Comparison of ENCODE assay signal across 18 cellular contexts in genomic region chr13:75797256-75797655, GRCh38.
DNase-seq lines count a peak whose midpoint lies in the region; ATAC-seq and TF ChIP-seq lines count a peak whose summit lies in the region.
"Had no signal": no experiment of that assay in that cellular context is flagged by ENCODE, and none has a peak within 500 bp of the region (broad histone marks: within the 10 kb centered on the region; RNA-seq: fewer than 3 reads in every experiment).

No MANE protein-coding gene starts in this region.

- peaks cover 36% of the 10 kb centered on the region for H3K4me1 ChIP-seq in ACC112 (ENCODE audit: control insufficient read depth, insufficient read depth, low read length, unreplicated experiment)
- H3K4me1 ChIP-seq in IMR-90 (ENCODE audit: control insufficient read depth, insufficient read depth, low read length): peaks cover 7% of the 10 kb centered on the region
- H3K4me1 ChIP-seq in muscle layer of duodenum (ENCODE audit: control insufficient read depth in 1 of 2, insufficient read depth in 2 of 2, low read length in 2 of 2): no peaks in the 10 kb centered on the region
- H3K4me1 ChIP-seq in mucosa of descending colon (ENCODE audit: low read depth): peaks cover 8% of the 10 kb centered on the region

- H3K27me3 ChIP-seq in ACC112 (ENCODE audit: insufficient read depth, low read length) (no peaks in the 10 kb centered on the region), IMR-90 (ENCODE audit: control insufficient read depth, insufficient read depth, low read length) (no peaks in the 10 kb centered on the region), muscle layer of duodenum (ENCODE audit: low read depth, low read length) (no peaks in the 10 kb centered on the region)
- H3K27me3 ChIP-seq: SJSA1 had no signal

- H3K4me2 ChIP-seq in IMR-90 (ENCODE audit: low read depth, low read length): no peak overlapping the region

- H3K4me3 ChIP-seq in ACC112 (ENCODE audit: low read depth, low read length) (no peak overlapping the region), IMR-90 (ENCODE audit: insufficient read depth, low read depth, low read length) (no peak overlapping the region), muscle layer of duodenum (ENCODE audit: low read depth in 1 of 2, low read length in 2 of 2) (no peak overlapping the region), mucosa of descending colon (no peak overlapping the region)
- H3K4me3 ChIP-seq: A549, SJSA1 had no signal

- H3K4ac ChIP-seq in IMR-90 (ENCODE audit: low read depth, low read length): no peak overlapping the region

- no peak overlapping the region for H2BK120ac ChIP-seq in IMR-90 (ENCODE audit: low read depth, low read length)

- no peak overlapping the region for H3K14ac ChIP-seq in IMR-90 (replicated peaks; ENCODE audit: low read depth, low read length)

- peak overlapping the region; percentile 53 for H2BK5ac ChIP-seq in IMR-90 (ENCODE audit: low read depth, low read length, poor library complexity, severe bottlenecking)

- no peak overlapping the region for H2AK5ac ChIP-seq in IMR-90 (ENCODE audit: low read depth, low read length)

- no peak overlapping the region for H3K56ac ChIP-seq in IMR-90 (ENCODE audit: extremely low read depth, insufficient read depth, low read length)

- H3K79me2 ChIP-seq in ACC112 (ENCODE audit: control insufficient read depth, insufficient read depth, low read length, unreplicated experiment): peaks cover 22% of the 10 kb centered on the region

- intact Hi-C loops in IMR-90 (cut with micrococcal nuclease) (no loop called here), mucosa of descending colon (cut with DNase I, micrococcal nuclease) (no loop called here)

- DNase-seq in IMR-90 (no peak), epithelial cell of prostate (ENCODE audit: low read depth, low spot score) (no peak), mucosa of descending colon (no peak), hippocampal formation (lab: John Stamatoyannopoulos, UW) (no peak)
- DNase-seq: GDM1; H9; Karpas-422; NCI-H1105 treated with DMSO at 0.1 percent for 48 hours; NCI-H1694 treated with DMSO at 0.1 percent for 48 hours; NCI-H69; NK-92 treated with Interleukin-12 subunit alpha and Interleukin-12 subunit beta, amount 100 ng/mL, for 24 hours had no signal

- no peak overlapping the region for H2BK20ac ChIP-seq in IMR-90 (ENCODE audit: low read depth, low read length)

- H3K9ac ChIP-seq in IMR-90 (ENCODE audit: low read depth, low read length): no peak overlapping the region

- peaks cover 51% of the 10 kb centered on the region; the same call in 1 of the 2 replicates for H4K20me1 ChIP-seq in IMR-90 (ENCODE audit: insufficient read depth, low read length)

- no peak overlapping the region; a peak in 1 of 4 replicates for H4K8ac ChIP-seq in IMR-90 (ENCODE audit: low read depth in 2 of 2, low read length in 2 of 2)

- H3K9me3 ChIP-seq in IMR-90 (ENCODE audit: control insufficient read depth, insufficient read depth, low read length) (no peaks in the 10 kb centered on the region), muscle layer of duodenum (ENCODE audit: control insufficient read depth in 1 of 2, low read length in 2 of 2) (no peaks in the 10 kb centered on the region), mucosa of descending colon (no peaks in the 10 kb centered on the region)
- H3K9me3 ChIP-seq: A549, SJSA1 had no signal

- ATAC-seq in IMR-90 (ENCODE audit: low read depth) (no peak), GM18861 (IDR thresholded peaks at IDR 0.05; ENCODE audit: unreplicated experiment) (no peak), mucosa of descending colon (no peak), HG03175 (IDR thresholded peaks at IDR 0.05; ENCODE audit: unreplicated experiment) (no peak)
- ATAC-seq: A549 had no signal

- H2AFZ ChIP-seq in ACC112 (ENCODE audit: low read length, unreplicated experiment) (no peak overlapping the region), IMR-90 (replicated peaks; ENCODE audit: low read length, poor library complexity) (no peak overlapping the region)

- in situ Hi-C loops in IMR-90 (cut with MboI; ENCODE audit: low sequenced_read_pairs): no loop called here

- no CpG with 5 or more reads among the region's 2 CpGs for WGBS in IMR-90 (ENCODE audit: extremely low coverage in 2 of 2, insufficient read length in 1 of 2), 2 experiments

- H3K18ac ChIP-seq in IMR-90 (ENCODE audit: low read depth, low read length): no peak overlapping the region; the same call in 1 of the 2 replicates

- H3K79me1 ChIP-seq in IMR-90 (ENCODE audit: low read depth in 1 of 2, low read length in 2 of 2): peaks cover 14 to 59% of the 10 kb centered on the region in 2 experiments

- CTCF ChIA-PET in IMR-90 (lab: Yijun Ruan, JAX): no interaction called here

- H3K23ac ChIP-seq in IMR-90 (ENCODE audit: low read depth, low read length): no peak overlapping the region

- H3K9me1 ChIP-seq in IMR-90 (ENCODE audit: insufficient read depth, low read length): peaks cover 12% of the 10 kb centered on the region

- H4K91ac ChIP-seq in IMR-90 (ENCODE audit: insufficient read depth, low read depth, low read length): no peak overlapping the region

- no peak overlapping the region for H2AK9ac ChIP-seq in IMR-90 (replicated peaks; ENCODE audit: low read depth, low read length, poor library complexity)

- H3K36me3 ChIP-seq in ACC112 (ENCODE audit: insufficient read depth, low read length): peaks cover 8% of the 10 kb centered on the region
- peaks cover 9% of the 10 kb centered on the region for H3K36me3 ChIP-seq in IMR-90 (ENCODE audit: control insufficient read depth, insufficient read depth, low read length)
- no peaks in the 10 kb centered on the region for H3K36me3 ChIP-seq in muscle layer of duodenum (ENCODE audit: control insufficient read depth in 1 of 2, insufficient read depth in 2 of 2, low read length in 2 of 2)
- no peaks in the 10 kb centered on the region for H3K36me3 ChIP-seq in mucosa of descending colon (ENCODE audit: low read depth)

- TF ChIP-seq POLR2A in IMR-90 (IDR thresholded peaks at IDR 0.05; ENCODE audit: low read depth, low read length): no peak

- no peak overlapping the region for H2BK15ac ChIP-seq in IMR-90 (ENCODE audit: low read depth, low read length)

- H4K5ac ChIP-seq in IMR-90 (ENCODE audit: low read depth, low read length): no peak overlapping the region

- no TSS peak for BruUV-seq in IMR-90 (replicated peaks; lab: Mats Ljungman, UMichigan)

- no peak for TF ChIP-seq RAD21 in IMR-90 (IDR thresholded peaks at IDR 0.05; ENCODE audit: low read length)

- dilution Hi-C loops in IMR-90 (cut with HindIII; ENCODE audit: low sequenced_read_pairs, unreplicated experiment): no loop called here

- 0 out of 2 replicates have a peak overlapping the region, but pooled peaks have one; percentile 21 for H3K27ac ChIP-seq in ACC112 (ENCODE audit: low read depth, low read length)
- no peak overlapping the region for H3K27ac ChIP-seq in IMR-90 (ENCODE audit: insufficient read depth, low read length)
- H3K27ac ChIP-seq in epithelial cell of prostate: peak overlapping the region; percentile 54
- H3K27ac ChIP-seq in muscle layer of duodenum (ENCODE audit: low read length): peak overlapping the region; percentile 13
- H3K27ac ChIP-seq: C4-2B had no signal

- POLR2A ChIA-PET in IMR-90 (lab: Charles Lee; ENCODE audit: unreplicated experiment): no interaction called here

- no peak for TF ChIP-seq CTCF in IMR-90 (conservative IDR thresholded peaks at IDR 0.05; ENCODE audit: low read depth, low read length)
- no peak for TF ChIP-seq CTCF in mucosa of descending colon (IDR thresholded peaks at IDR 0.05)

TF ChIP-seq in IMR-90, 13 proteins besides CTCF, POLR2A, EP300 and RAD21:
- TF ChIP-seq MAZ (IDR thresholded peaks at IDR 0.05; ENCODE audit: borderline replicate concordance, low read depth, low read length): no peak
- TF ChIP-seq CEBPB (IDR thresholded peaks at IDR 0.05; ENCODE audit: low read depth, low read length): no peak
